ENCODE assay signal across 7 cellular contexts in genomic region chr11:36375348-36376314, GRCh38.
A peak's percentile ranks its signal among the peaks of the same experiment; 100 is the strongest.
DNase-seq lines count a peak whose midpoint lies in the region; ATAC-seq lines count a peak whose summit lies in the region.

No MANE protein-coding gene starts in this region.

- DNase-seq in HT1080 (ENCODE audit: low read depth): peak; percentile 34
- no peak for DNase-seq in activated T-helper 1 cell treated with anti-CD3 and anti-CD28 coated beads, Interleukin-12 subunit alpha, Interleukin-12 subunit beta, Interleukin-2, Interleukin-4 antibody, amounts not matched to agents 30 ng/mL and 10 ng/mL and 1 ng/mL, durations not matched to agents 14 hours and 24 hours and 36 hours (ENCODE audit: low spot score)
- DNase-seq in stimulated activated naive CD8-positive, alpha-beta T cell treated with anti-CD3 and anti-CD28 coated beads, Interleukin-15, Interleukin-2, amounts not matched to agents 100 U/mL and 50 U/mL, for 24 hours: no peak
- no peak for DNase-seq in SKM-1 (lab: John Stamatoyannopoulos, UW; ENCODE audit: unreplicated experiment)
- DNase-seq in G401 (ENCODE audit: low spot score): no peak

- no peaks in the 10 kb centered on the region for H3K9me3 Mint-ChIP-seq in activated T-helper 1 cell treated with anti-CD3 and anti-CD28 coated beads, Interleukin-12 subunit alpha, Interleukin-12 subunit beta, Interleukin-2, Interleukin-4 antibody, amounts not matched to agents 30 ng/mL and 10 ng/mL and 1 ng/mL, durations not matched to agents 14 hours and 24 hours and 36 hours

- peak; percentile 20 for ATAC-seq in stimulated activated naive CD8-positive, alpha-beta T cell treated with anti-CD3 and anti-CD28 coated beads, Interleukin-15, Interleukin-2, amounts not matched to agents 100 U/mL and 50 U/mL, for 24 hours
- no peak for ATAC-seq in HG03342 (IDR thresholded peaks at IDR 0.05; ENCODE audit: unreplicated experiment)

- H3K27ac Mint-ChIP-seq in activated T-helper 1 cell treated with anti-CD3 and anti-CD28 coated beads, Interleukin-12 subunit alpha, Interleukin-12 subunit beta, Interleukin-2, Interleukin-4 antibody, amounts not matched to agents 30 ng/mL and 10 ng/mL and 1 ng/mL, durations not matched to agents 14 hours and 24 hours and 36 hours: peak overlapping the region; percentile 90

- peaks cover 26% of the 10 kb centered on the region for H3K36me3 Mint-ChIP-seq in activated T-helper 1 cell treated with anti-CD3 and anti-CD28 coated beads, Interleukin-12 subunit alpha, Interleukin-12 subunit beta, Interleukin-2, Interleukin-4 antibody, amounts not matched to agents 30 ng/mL and 10 ng/mL and 1 ng/mL, durations not matched to agents 14 hours and 24 hours and 36 hours (ENCODE audit: low read depth)

- H3K27me3 Mint-ChIP-seq in activated T-helper 1 cell treated with anti-CD3 and anti-CD28 coated beads, Interleukin-12 subunit alpha, Interleukin-12 subunit beta, Interleukin-2, Interleukin-4 antibody, amounts not matched to agents 30 ng/mL and 10 ng/mL and 1 ng/mL, durations not matched to agents 14 hours and 24 hours and 36 hours (ENCODE audit: insufficient read depth): peaks cover 42% of the 10 kb centered on the region

- intact Hi-C loops in activated T-helper 1 cell treated with anti-CD3 and anti-CD28 coated beads, Interleukin-12 subunit alpha, Interleukin-12 subunit beta, Interleukin-2, Interleukin-4 antibody, amounts not matched to agents 30 ng/mL and 10 ng/mL and 1 ng/mL, durations not matched to agents 14 hours and 24 hours and 36 hours (cut with micrococcal nuclease): loop anchor here (5.0 kb wide), 1 partner anchor 1458 kb away; the partner anchor contains the start of genes APIP and PDHX

- peak overlapping the region; percentile 97 for H3K4me3 Mint-ChIP-seq in activated T-helper 1 cell treated with anti-CD3 and anti-CD28 coated beads, Interleukin-12 subunit alpha, Interleukin-12 subunit beta, Interleukin-2, Interleukin-4 antibody, amounts not matched to agents 30 ng/mL and 10 ng/mL and 1 ng/mL, durations not matched to agents 14 hours and 24 hours and 36 hours

- H3K4me3 ChIP-seq in iPS-18c (ENCODE audit: insufficient read depth, low read depth, low read length): peak overlapping the region; percentile 87

- peaks cover 52% of the 10 kb centered on the region for H3K4me1 Mint-ChIP-seq in activated T-helper 1 cell treated with anti-CD3 and anti-CD28 coated beads, Interleukin-12 subunit alpha, Interleukin-12 subunit beta, Interleukin-2, Interleukin-4 antibody, amounts not matched to agents 30 ng/mL and 10 ng/mL and 1 ng/mL, durations not matched to agents 14 hours and 24 hours and 36 hours (ENCODE audit: low read depth)

- in situ Hi-C loops in G401 (cut with HindIII; ENCODE audit: low sequenced_read_pairs): no loop called here

- no peaks in the 10 kb centered on the region for H3K9me3 ChIP-seq in iPS-18c (ENCODE audit: control insufficient read depth, insufficient read depth, low read length)
